8 cellular contexts compared by ENCODE assay signal in the genomic region with DNA sequence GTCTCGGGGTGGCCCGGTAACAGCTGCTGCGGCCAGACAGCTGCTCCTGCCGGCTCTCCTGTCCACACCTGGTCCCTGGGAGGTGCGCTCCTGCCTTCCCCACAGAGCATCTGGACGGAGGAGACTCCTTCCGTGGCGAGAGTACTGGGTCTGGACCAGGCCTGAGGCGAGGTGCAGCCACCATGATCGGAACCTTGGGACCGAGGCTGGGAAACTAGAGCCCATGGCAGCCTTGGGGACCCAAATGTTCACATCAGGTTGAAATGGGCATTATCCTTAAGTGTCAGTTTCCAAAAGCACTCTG. TPM values are rescaled to one million over a fixed set of nuclear protein-coding genes. Genes with fewer than 3 reads are reported as not detected.
DNase-seq lines count a peak whose midpoint lies in the region; ATAC-seq and TF ChIP-seq lines count a peak whose summit lies in the region.

No MANE protein-coding gene starts in this region.

- H4K20me1 ChIP-seq in Loucy (ENCODE audit: insufficient read depth, low read length, poor library complexity, severe bottlenecking) = peaks cover 36% of the 10 kb centered on the region

- POLR2A ChIA-PET in activated CD4-positive, alpha-beta T cell treated with anti-CD3 and anti-CD28 coated beads for 36 hours (lab: Charles Lee) = interaction anchor here (0.7 kb wide), 1 partner anchor 66 kb away, joined by 3 read pairs; no protein-coding TSS in a partner anchor

- TF ChIP-seq CTCF in Loucy (conservative IDR thresholded peaks at IDR 0.05; ENCODE audit: low read length) (no peak), colonic mucosa (IDR thresholded peaks at IDR 0.05) (no peak)

- no peaks in the 10 kb centered on the region for H3F3A ChIP-seq in Loucy (ENCODE audit: low read depth)

- H3K4me3 ChIP-seq in Loucy (ENCODE audit: low read length, poor library complexity, severe bottlenecking) (peak overlapping the region; percentile 88), colonic mucosa (peak overlapping the region; percentile 99)

- H3K4me1 Mint-ChIP-seq in activated CD4-positive, alpha-beta T cell treated with anti-CD3 and anti-CD28 coated beads for 36 hours = peaks cover 40% of the 10 kb centered on the region

- H3K36me3 ChIP-seq in Loucy (ENCODE audit: insufficient read depth, low read length) (no peaks in the 10 kb centered on the region), colonic mucosa (no peaks in the 10 kb centered on the region)

- no peaks in the 10 kb centered on the region for H3K27me3 Mint-ChIP-seq in activated CD4-positive, alpha-beta T cell treated with anti-CD3 and anti-CD28 coated beads for 36 hours

- H3K9ac ChIP-seq in Loucy (ENCODE audit: low read depth, low read length, poor library complexity, severe bottlenecking) = peak overlapping the region; percentile 93
- peak overlapping the region; percentile 91 to 98 for H3K9ac ChIP-seq in colonic mucosa (ENCODE audit: low read depth in 2 of 2, low read length in 2 of 2)

- H2AFZ ChIP-seq in Loucy (ENCODE audit: low read length) = peak overlapping the region; percentile 70; the same call in 1 of the 2 replicates

- peaks cover 35% of the 10 kb centered on the region for H3K4me1 ChIP-seq in Loucy (ENCODE audit: insufficient read depth, low read length, poor library complexity, severe bottlenecking)
- H3K4me1 ChIP-seq in colonic mucosa = no peaks in the 10 kb centered on the region

- no peaks in the 10 kb centered on the region for H3K9me2 ChIP-seq in Loucy (replicated peaks; ENCODE audit: low read depth, low read length)

- no peaks in the 10 kb centered on the region for H3K27me3 ChIP-seq in Loucy (ENCODE audit: insufficient read depth, low read length, poor library complexity, severe bottlenecking)
- no peaks in the 10 kb centered on the region for H3K27me3 ChIP-seq in colonic mucosa

- peaks cover 54% of the 10 kb centered on the region for H3K79me2 ChIP-seq in Loucy (ENCODE audit: insufficient read depth, low read length)

- CTCF ChIA-PET in activated CD4-positive, alpha-beta T cell treated with anti-CD3 and anti-CD28 coated beads for 36 hours (lab: Charles Lee) = interaction anchor here (1.0 kb wide), 1 partner anchor 106 kb away, joined by 4 read pairs; no protein-coding TSS in a partner anchor

- H3K4me2 ChIP-seq in Loucy (ENCODE audit: low read depth, low read length, poor library complexity, severe bottlenecking) = peak overlapping the region; percentile 90

- H3K27ac ChIP-seq in colonic mucosa = peak overlapping the region; percentile 94

- ATAC-seq in activated CD4-positive, alpha-beta T cell treated with anti-CD3 and anti-CD28 coated beads for 36 hours = no peak

- peaks cover 34% of the 10 kb centered on the region for H3K36me3 Mint-ChIP-seq in activated CD4-positive, alpha-beta T cell treated with anti-CD3 and anti-CD28 coated beads for 36 hours (ENCODE audit: low read depth)

- H3K27ac Mint-ChIP-seq in activated CD4-positive, alpha-beta T cell treated with anti-CD3 and anti-CD28 coated beads for 36 hours = peak overlapping the region; percentile 87

- H3K4me3 Mint-ChIP-seq in activated CD4-positive, alpha-beta T cell treated with anti-CD3 and anti-CD28 coated beads for 36 hours = peak overlapping the region; percentile 99

- no peaks in the 10 kb centered on the region for H3K9me3 ChIP-seq in Loucy (ENCODE audit: insufficient read depth, low read depth, low read length)
- H3K9me3 ChIP-seq in colonic mucosa = no peaks in the 10 kb centered on the region

- intact Hi-C loops in activated CD4-positive, alpha-beta T cell treated with anti-CD3 and anti-CD28 coated beads for 36 hours (cut with DNase I, micrococcal nuclease) = loop anchor here (1.0 to 10.0 kb wide), 10 partner anchors 85 to 1085 kb away; a partner anchor contains a TSS
- intact Hi-C loops in colonic mucosa (cut with DNase I) = no loop called here

- peaks cover 2% of the 10 kb centered on the region for H3K9me3 Mint-ChIP-seq in activated CD4-positive, alpha-beta T cell treated with anti-CD3 and anti-CD28 coated beads for 36 hours (ENCODE audit: low read depth)

- DNase-seq in activated CD4-positive, alpha-beta T cell treated with anti-CD3 and anti-CD28 coated beads for 36 hours = no peak
- no peak for DNase-seq in activated CD4-positive, alpha-beta T cell treated with anti-CD3 and anti-CD28 coated beads, Interleukin-2, amount 50 U/mL, for 4 hours
- DNase-seq in colonic mucosa (no peak), myocyte (ENCODE audit: low read depth) (peak; percentile 49), NCI-H1930 (lab: John Stamatoyannopoulos, UW) (no peak), NCI-H2107 treated with DMSO at 0.1 percent for 48 hours (lab: John Stamatoyannopoulos, UW; ENCODE audit: unreplicated experiment) (no peak), NCI-H2196 (lab: John Stamatoyannopoulos, UW; ENCODE audit: unreplicated experiment) (no peak)

RNA-seq across cellular contexts. Expression of a gene that starts 0.6 kb away (rescaled TPM):
- total RNA-seq in activated CD4-positive, alpha-beta T cell treated with anti-CD3 and anti-CD28 coated beads for 36 hours = 10 to 100 TPM; 51.1 to 51.9 TPM
- total RNA-seq in colonic mucosa = 10 to 100 TPM; 48.8 to 49.3 TPM
- total RNA-seq in myocyte = 63.3 and 67.8 TPM in 2 replicates
- polyA plus RNA-seq in myocyte (2012) = 26.2 TPM
